20 cellular contexts compared by ENCODE assay signal in the genomic region with DNA sequence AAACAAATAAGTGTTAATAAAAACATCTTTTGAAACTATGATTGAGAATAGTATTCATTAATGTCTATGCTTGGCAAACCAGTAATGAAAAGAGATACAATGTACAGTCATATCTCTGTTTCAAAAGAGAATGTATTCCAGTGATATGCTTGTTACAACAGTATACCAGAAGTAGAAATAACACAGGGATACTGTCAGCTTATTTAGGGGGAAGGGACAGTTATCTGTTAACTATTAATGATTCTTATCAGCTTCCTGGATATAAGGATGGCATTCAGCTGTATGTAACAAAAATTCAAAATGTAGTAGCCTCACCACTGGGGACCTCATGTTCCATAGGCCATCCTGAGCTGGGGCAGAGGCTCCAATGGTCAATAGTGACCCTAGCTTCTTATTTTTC.
DNase-seq lines count a peak whose midpoint lies in the region; ATAC-seq and TF ChIP-seq lines count a peak whose summit lies in the region.
"Had no signal": no experiment of that assay in that cellular context is flagged by ENCODE, and none has a peak within 500 bp of the region (broad histone marks: within the 10 kb centered on the region; RNA-seq: fewer than 3 reads in every experiment).

No MANE protein-coding gene starts in this region.

- no peaks in the 10 kb centered on the region for H4K20me1 ChIP-seq in mammary epithelial cell (ENCODE audit: insufficient read depth, low read length)
- H4K20me1 ChIP-seq: BLaER1 had no signal

- dilution Hi-C loops in mammary epithelial cell (cut with HindIII; ENCODE audit: low sequenced_read_pairs) = no loop called here

- CTCF ChIA-PET in MCF 10A (lab: Yijun Ruan, JAX) (interaction anchor here (0.9 to 1.1 kb wide), 2 partner anchors 10 to 18 kb away, joined by 3 read pairs; no protein-coding TSS in a partner anchor), mammary epithelial cell (lab: Charles Lee; ENCODE audit: low non-redundant PET) (no interaction called here)
- CTCF ChIA-PET in CD8-positive, alpha-beta T cell (lab: Charles Lee) = no interaction called here

- H3K27ac ChIP-seq in mammary epithelial cell (ENCODE audit: insufficient read depth, low read depth, low read length) (no peak overlapping the region), VCaP (peak overlapping the region; percentile 48), heart right ventricle (no peak overlapping the region)
- no peak overlapping the region for H3K27ac ChIP-seq in CD8-positive, alpha-beta T cell (ENCODE audit: low read depth, low read length)
- H3K27ac ChIP-seq: 22Rv1, BLaER1, C4-2B had no signal

- peaks cover 29% of the 10 kb centered on the region for H3K4me1 Mint-ChIP-seq in MCF 10A (ENCODE audit: insufficient read depth, unreplicated experiment)
- H3K4me1 Mint-ChIP-seq in CD8-positive, alpha-beta T cell (ENCODE audit: low read depth) = no peaks in the 10 kb centered on the region
- H3K4me1 Mint-ChIP-seq: B cell; CD4-positive, CD25-positive, alpha-beta regulatory T cell; CD8-positive, alpha-beta memory T cell; GM23338; H9 had no signal

- H3K9ac ChIP-seq in mammary epithelial cell (ENCODE audit: insufficient read depth, low read length) = no peak overlapping the region
- H3K9ac ChIP-seq: BLaER1 had no signal

- H3K4me3 ChIP-seq in mammary epithelial cell (replicated peaks in 1 of 3; ENCODE audit: insufficient read depth in 1 of 3, low read depth in 2 of 3, low read length in 3 of 3) (no peak overlapping the region), heart right ventricle (no peak overlapping the region)
- H3K4me3 ChIP-seq in CD8-positive, alpha-beta T cell (ENCODE audit: low read depth, low read length) = no peak overlapping the region
- H3K4me3 ChIP-seq: BLaER1, GM12878, GM23338 had no signal

- no TSS peak for BruUV-seq in MCF 10A (replicated peaks; lab: Mats Ljungman, UMichigan)
- no TSS peak for BruUV-seq in mammary epithelial cell (replicated peaks; lab: Mats Ljungman, UMichigan)

- H3K36me3 ChIP-seq in mammary epithelial cell (ENCODE audit: insufficient read depth, low read length) (no peaks in the 10 kb centered on the region), heart right ventricle (no peaks in the 10 kb centered on the region)
- H3K36me3 ChIP-seq in CD8-positive, alpha-beta T cell (ENCODE audit: insufficient read depth, low read length) = no peaks in the 10 kb centered on the region
- H3K36me3 ChIP-seq: BLaER1 had no signal

- H2AFZ ChIP-seq in mammary epithelial cell (ENCODE audit: low read depth, low read length) = no peak overlapping the region
- H2AFZ ChIP-seq: GM23338 had no signal

- TF ChIP-seq CTCF in MCF 10A (IDR thresholded peaks at IDR 0.05; ENCODE audit: unreplicated experiment) (no peak), mammary epithelial cell (conservative IDR thresholded peaks at IDR 0.05 in 1 of 2, IDR thresholded peaks at IDR 0.05 in 1 of 2; ENCODE audit: extremely low read depth in 1 of 2, insufficient read depth in 1 of 2, low read depth in 1 of 2, low read length in 2 of 2) (no peak), VCaP (conservative IDR thresholded peaks at IDR 0.05) (no peak), heart right ventricle (IDR thresholded peaks at IDR 0.05) (no peak)
- no peak for TF ChIP-seq CTCF in CD8-positive, alpha-beta T cell (IDR thresholded peaks at IDR 0.05)

- no peak overlapping the region for H3K4me2 ChIP-seq in mammary epithelial cell (ENCODE audit: insufficient read depth, low read depth, low read length)
- H3K4me2 ChIP-seq: BLaER1, GM23338 had no signal

- POLR2A ChIA-PET in MCF 10A (lab: Yijun Ruan, JAX) = interaction anchor here (0.9 to 1.0 kb wide), 2 partner anchors 15 to 27 kb away, joined by 3 read pairs; no protein-coding TSS in a partner anchor
- POLR2A ChIA-PET in CD8-positive, alpha-beta T cell (lab: Charles Lee) = no interaction called here

- no peak for DNase-seq in MCF 10A (ENCODE audit: unreplicated experiment)
- no peak for DNase-seq in mammary epithelial cell
- DNase-seq in left lobe of liver (ENCODE audit: low spot score) = no peak
- no peak for DNase-seq in CD8-positive, alpha-beta T cell
- DNase-seq in dermis blood vessel endothelial cell = no peak
- no peak for DNase-seq in heart right ventricle
- DNase-seq: CD4-positive, CD25-positive, alpha-beta regulatory T cell; CD8-positive, alpha-beta memory T cell; DMS 273 treated with DMSO at 0.1 percent for 48 hours; DMS79; GDM1; H9 had no signal

- H3K27me3 Mint-ChIP-seq in MCF 10A (ENCODE audit: insufficient read depth, unreplicated experiment) = no peaks in the 10 kb centered on the region
- H3K27me3 Mint-ChIP-seq in CD8-positive, alpha-beta T cell (ENCODE audit: low read depth) = no peaks in the 10 kb centered on the region
- H3K27me3 Mint-ChIP-seq: B cell; CD4-positive, CD25-positive, alpha-beta regulatory T cell had no signal

- in situ Hi-C loops in mammary epithelial cell (cut with MboI; ENCODE audit: low sequenced_read_pairs in 2 of 2) = no loop called here

- H3K27ac Mint-ChIP-seq in MCF 10A (ENCODE audit: low read depth, unreplicated experiment) = peak overlapping the region; percentile 55
- H3K27ac Mint-ChIP-seq in CD8-positive, alpha-beta T cell = no peak overlapping the region
- H3K27ac Mint-ChIP-seq: B cell; CD8-positive, alpha-beta memory T cell; GM23338; H9 had no signal

- H3K9me3 Mint-ChIP-seq in MCF 10A (ENCODE audit: unreplicated experiment) = no peaks in the 10 kb centered on the region
- no peaks in the 10 kb centered on the region for H3K9me3 Mint-ChIP-seq in CD8-positive, alpha-beta T cell
- H3K9me3 Mint-ChIP-seq: GM23338, H9 had no signal

- intact Hi-C loops in MCF 10A (cut with micrococcal nuclease) (no loop called here), mammary epithelial cell (cut with micrococcal nuclease) (no loop called here), heart right ventricle (cut with DNase I) (no loop called here)
- intact Hi-C loops in CD8-positive, alpha-beta T cell (cut with DNase I, micrococcal nuclease) = no loop called here

- no peaks in the 10 kb centered on the region for H3K4me1 ChIP-seq in mammary epithelial cell (ENCODE audit: insufficient read depth, low read length)
- H3K4me1 ChIP-seq in CD8-positive, alpha-beta T cell (ENCODE audit: insufficient read depth, low read length) = no peaks in the 10 kb centered on the region
- H3K4me1 ChIP-seq in heart right ventricle = no peaks in the 10 kb centered on the region

- no peak overlapping the region for H3K4me3 Mint-ChIP-seq in MCF 10A (ENCODE audit: unreplicated experiment)
- no peak overlapping the region for H3K4me3 Mint-ChIP-seq in CD8-positive, alpha-beta T cell
- H3K4me3 Mint-ChIP-seq: B cell; CD4-positive, CD25-positive, alpha-beta regulatory T cell; CD8-positive, alpha-beta memory T cell; GM23338; H9 had no signal

- no peaks in the 10 kb centered on the region for H3K9me3 ChIP-seq in mammary epithelial cell (replicated peaks; ENCODE audit: insufficient read depth, low read length)
- no peaks in the 10 kb centered on the region for H3K9me3 ChIP-seq in CD8-positive, alpha-beta T cell (ENCODE audit: low read length)
- H3K9me3 ChIP-seq in heart right ventricle = no peaks in the 10 kb centered on the region
- H3K9me3 ChIP-seq: BLaER1 had no signal

- H3K27me3 ChIP-seq in mammary epithelial cell (ENCODE audit: insufficient read depth, low read length) (peaks cover 3% of the 10 kb centered on the region), heart right ventricle (no peaks in the 10 kb centered on the region)
- H3K27me3 ChIP-seq in CD8-positive, alpha-beta T cell (ENCODE audit: insufficient read depth, low read length) = no peaks in the 10 kb centered on the region
- H3K27me3 ChIP-seq: BLaER1 had no signal

- H3K36me3 Mint-ChIP-seq in MCF 10A (ENCODE audit: insufficient read depth, unreplicated experiment) = peaks cover 6% of the 10 kb centered on the region
- no peaks in the 10 kb centered on the region for H3K36me3 Mint-ChIP-seq in CD8-positive, alpha-beta T cell
- H3K36me3 Mint-ChIP-seq: CD4-positive, CD25-positive, alpha-beta regulatory T cell had no signal

- no peaks in the 10 kb centered on the region for H3K79me2 ChIP-seq in mammary epithelial cell (ENCODE audit: insufficient read depth, low read length)

- peak; percentile 62 for ATAC-seq in left lobe of liver
- no peak for ATAC-seq in CD8-positive, alpha-beta T cell
- ATAC-seq in heart right ventricle = no peak
- ATAC-seq: GM12878, GM23338, HCT116 had no signal
